Comparison of ENCODE assay signal across 1 cellular context in genomic region chr19:45882652-45883585, GRCh38.
TF ChIP-seq lines count a peak whose summit lies in the region.

No MANE protein-coding gene starts in this region.

TF ChIP-seq in HepG2, 621 proteins besides CTCF, POLR2A, EP300 and RAD21 (continued from another document and continues in another):
- TF ChIP-seq ZBTB40 (IDR thresholded peaks at IDR 0.05) (no peak), ZBTB40 (CRISPR knock-in tag; IDR thresholded peaks at IDR 0.05) (peak; percentile 53; the same call in 1 of the 2 replicates), YEATS2 (CRISPR knock-in tag; IDR thresholded peaks at IDR 0.05; ENCODE audit: borderline replicate concordance) (peak; percentile 16; the same call in 1 of the 2 replicates), PTBP1 (IDR thresholded peaks at IDR 0.05; ENCODE audit: low read depth, low read length, poor library complexity, severe bottlenecking) (peak; percentile 60), ZNF784 (CRISPR knock-in tag; IDR thresholded peaks at IDR 0.05; ENCODE audit: borderline replicate concordance) (peak; percentile 83; the same call in 1 of the 2 replicates), ZNF3 (CRISPR knock-in tag; IDR thresholded peaks at IDR 0.05) (peak; percentile 94), HOMEZ (CRISPR knock-in tag; IDR thresholded peaks at IDR 0.05; ENCODE audit: low read depth) (peak; percentile 47; the same call in 1 of the 2 replicates), GATAD1 (CRISPR knock-in tag; IDR thresholded peaks at IDR 0.05) (peak; percentile 57), KDM3A (CRISPR knock-in tag; IDR thresholded peaks at IDR 0.05; ENCODE audit: low read depth) (peak; percentile 79; the same call in 1 of the 2 replicates), HOXA9 (CRISPR knock-in tag; IDR thresholded peaks at IDR 0.05; ENCODE audit: borderline replicate concordance) (no peak), KIAA2018 (CRISPR knock-in tag; IDR thresholded peaks at IDR 0.05; ENCODE audit: borderline replicate concordance) (peak; percentile 77; the same call in 1 of the 2 replicates), MXI1 (IDR thresholded peaks at IDR 0.05; ENCODE audit: borderline replicate concordance, low read depth, low read length) (peak; percentile 55; the same call in 1 of the 3 replicates), ZNF350 (CRISPR knock-in tag; IDR thresholded peaks at IDR 0.05; ENCODE audit: borderline replicate concordance, low read depth) (peak; percentile 89), ZNF276 (CRISPR knock-in tag; IDR thresholded peaks at IDR 0.05; ENCODE audit: low read depth) (no peak; the same call in 1 of the 2 replicates), GTF2F1 (IDR thresholded peaks at IDR 0.05; ENCODE audit: low read length) (peak; percentile 27; the same call in 1 of the 2 replicates), ZSCAN22 (CRISPR knock-in tag; IDR thresholded peaks at IDR 0.05) (no peak; the same call in 1 of the 2 replicates), ZNF570 (CRISPR knock-in tag; IDR thresholded peaks at IDR 0.05; ENCODE audit: borderline replicate concordance) (no peak), ZNF136 (CRISPR knock-in tag; IDR thresholded peaks at IDR 0.05; ENCODE audit: low read depth) (0 out of 2 replicates have a peak, but pooled peaks have one; percentile 43), ZNF232 (CRISPR knock-in tag; IDR thresholded peaks at IDR 0.05; ENCODE audit: borderline replicate concordance) (no peak; the same call in 1 of the 2 replicates), BCLAF1 (IDR thresholded peaks at IDR 0.05) (no peak)
